8 cellular contexts compared by ENCODE assay signal in the genomic region with DNA sequence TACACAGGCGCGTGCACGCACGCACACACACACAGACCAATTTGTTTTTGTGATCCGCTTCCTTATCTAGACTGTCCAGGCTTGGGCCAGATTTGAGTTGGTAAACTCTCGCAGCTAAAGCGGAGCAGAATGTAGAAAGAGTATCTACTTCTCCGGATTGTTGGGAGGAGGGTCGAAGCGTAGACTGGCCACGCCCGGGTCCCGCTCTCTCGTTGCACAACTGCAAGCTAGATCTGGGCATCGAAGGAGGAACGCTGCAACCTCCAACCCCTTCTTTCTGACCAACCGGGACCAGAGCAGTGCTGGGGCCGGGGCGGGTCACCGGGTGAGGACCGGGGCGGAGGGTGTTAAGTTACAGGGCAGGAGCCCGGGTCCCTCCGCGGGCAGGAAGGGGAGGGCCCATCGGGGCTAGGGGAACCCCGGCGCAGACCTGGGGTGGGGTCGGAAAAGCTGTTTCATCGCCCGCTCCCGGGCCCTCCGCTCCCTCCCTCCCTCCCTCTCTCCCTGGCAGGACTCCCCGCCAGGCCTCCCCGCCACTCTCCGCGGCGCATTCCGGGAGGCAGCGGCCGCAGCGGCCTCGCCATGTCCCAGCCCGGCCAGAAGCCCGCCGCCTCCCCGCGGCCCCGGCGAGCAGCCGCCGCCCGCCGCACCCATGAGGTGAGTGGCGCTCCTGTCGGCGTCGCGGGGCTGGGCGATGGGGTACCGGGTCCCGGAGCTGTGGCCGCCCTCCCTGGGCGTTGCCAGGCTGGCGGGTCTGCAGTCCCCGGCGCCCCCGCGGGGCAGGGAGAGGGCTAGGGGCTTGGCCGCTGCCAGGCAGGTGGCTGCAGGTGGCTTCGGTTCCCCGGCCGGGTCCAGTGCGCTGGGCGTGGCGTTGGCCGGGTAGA. TPM values are rescaled to one million over a fixed set of nuclear protein-coding genes. Genes with fewer than 3 reads are reported as not detected.
A peak's percentile ranks its signal among the peaks of the same experiment; 100 is the strongest.
DNase-seq lines count a peak whose midpoint lies in the region; ATAC-seq and TF ChIP-seq lines count a peak whose summit lies in the region.

A gene with protein sequence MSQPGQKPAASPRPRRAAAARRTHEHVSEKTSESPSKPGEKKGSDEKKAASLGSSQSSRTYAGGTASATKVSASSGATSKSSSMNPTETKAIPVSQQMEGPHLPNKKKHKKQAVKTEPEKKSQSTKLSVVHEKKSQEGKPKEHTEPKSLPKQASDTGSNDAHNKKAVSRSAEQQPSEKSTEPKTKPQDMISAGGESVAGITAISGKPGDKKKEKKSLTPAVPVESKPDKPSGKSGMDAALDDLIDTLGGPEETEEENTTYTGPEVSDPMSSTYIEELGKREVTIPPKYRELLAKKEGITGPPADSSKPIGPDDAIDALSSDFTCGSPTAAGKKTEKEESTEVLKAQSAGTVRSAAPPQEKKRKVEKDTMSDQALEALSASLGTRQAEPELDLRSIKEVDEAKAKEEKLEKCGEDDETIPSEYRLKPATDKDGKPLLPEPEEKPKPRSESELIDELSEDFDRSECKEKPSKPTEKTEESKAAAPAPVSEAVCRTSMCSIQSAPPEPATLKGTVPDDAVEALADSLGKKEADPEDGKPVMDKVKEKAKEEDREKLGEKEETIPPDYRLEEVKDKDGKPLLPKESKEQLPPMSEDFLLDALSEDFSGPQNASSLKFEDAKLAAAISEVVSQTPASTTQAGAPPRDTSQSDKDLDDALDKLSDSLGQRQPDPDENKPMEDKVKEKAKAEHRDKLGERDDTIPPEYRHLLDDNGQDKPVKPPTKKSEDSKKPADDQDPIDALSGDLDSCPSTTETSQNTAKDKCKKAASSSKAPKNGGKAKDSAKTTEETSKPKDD (plus strand): TSS at position 536 of the 884 bp plus-strand sequence. CDS start 47 bp downstream, at position 583.

- ATAC-seq in GM18909 (IDR thresholded peaks at IDR 0.05; ENCODE audit: poor library complexity, unreplicated experiment) (peak; percentile 65), HG03159 (IDR thresholded peaks at IDR 0.05; ENCODE audit: unreplicated experiment) (peak; percentile 54)

- H3K79me2 ChIP-seq in OCI-LY3 (ENCODE audit: low read length), result peaks cover 31% of the 10 kb centered on the region

- peak within 1 kb of the TSS; percentile 86 for H3K4me2 ChIP-seq in OCI-LY3 (ENCODE audit: low read length)

- H3K27ac ChIP-seq in OCI-LY3 (ENCODE audit: low read length), result peak within 1 kb of the TSS; percentile 94
- H3K27ac ChIP-seq in muscle layer of duodenum (ENCODE audit: low read length), result peak within 1 kb of the TSS; percentile 96

- H3K4me1 ChIP-seq in OCI-LY3 (ENCODE audit: low read length) (peaks cover 16% of the 10 kb centered on the region), muscle layer of duodenum (ENCODE audit: control insufficient read depth in 1 of 2, insufficient read depth in 2 of 2, low read length in 2 of 2) (peaks cover 4 to 15% of the 10 kb centered on the region in 2 donors)

- peak; percentile 87 to 89 for DNase-seq in AML-193 (lab: John Stamatoyannopoulos, UW)
- DNase-seq in activated T-cell treated with anti-CD3 and anti-CD28 coated beads for 4 hours, result peak; percentile 70
- peak; percentile 64 for DNase-seq in epithelial cell of proximal tubule (ENCODE audit: low read depth)
- DNase-seq in stimulated activated CD8-positive, alpha-beta memory T cell treated with anti-CD3 and anti-CD28 coated beads, Interleukin-7, amount 100 ng/mL, for 4 hours (ENCODE audit: low read depth in 2 of 2), result peak; percentile 59 to 79

- no peak for TF ChIP-seq CTCF in OCI-LY3 (IDR thresholded peaks at IDR 0.05; ENCODE audit: low read depth, low read length)
- TF ChIP-seq CTCF in epithelial cell of proximal tubule (conservative IDR thresholded peaks at IDR 0.05; ENCODE audit: low read depth, low read length), result no peak

- H3K9me3 ChIP-seq in OCI-LY3 (ENCODE audit: insufficient read depth, low read length) (no peaks in the 10 kb centered on the region), muscle layer of duodenum (ENCODE audit: control insufficient read depth in 1 of 2, low read length in 2 of 2) (no peaks in the 10 kb centered on the region)

- H3K9ac ChIP-seq in OCI-LY3 (ENCODE audit: low read length), result peak within 1 kb of the TSS; percentile 86

- H4K20me1 ChIP-seq in OCI-LY3 (ENCODE audit: insufficient read depth, low read length), result peaks cover 25% of the 10 kb centered on the region

- H3K4me3 ChIP-seq in OCI-LY3 (ENCODE audit: low read length), result peak within 1 kb of the TSS; percentile 89
- peak within 1 kb of the TSS; percentile 82 for H3K4me3 ChIP-seq in epithelial cell of proximal tubule (ENCODE audit: low read depth, low read length)
- H3K4me3 ChIP-seq in muscle layer of duodenum (ENCODE audit: low read depth in 1 of 2, low read length in 2 of 2), result peak within 1 kb of the TSS; percentile 91 to 97

- H3K36me3 ChIP-seq in OCI-LY3 (replicated peaks; ENCODE audit: low read depth, low read length) (no peaks in the 10 kb centered on the region), muscle layer of duodenum (ENCODE audit: control insufficient read depth in 1 of 2, insufficient read depth in 2 of 2, low read length in 2 of 2) (no peaks in the 10 kb centered on the region)

- H2AFZ ChIP-seq in OCI-LY3 (ENCODE audit: low read depth, low read length), result peak within 1 kb of the TSS; percentile 85

- no peaks in the 10 kb centered on the region for H3K27me3 ChIP-seq in OCI-LY3 (ENCODE audit: low read depth, low read length)
- no peaks in the 10 kb centered on the region for H3K27me3 ChIP-seq in muscle layer of duodenum (ENCODE audit: low read depth, low read length)

RNA-seq across cellular contexts. Expression of the gene that starts here (rescaled TPM):
- 108 and 135 TPM in 2 replicates for total RNA-seq in epithelial cell of proximal tubule

Comparison
In these comparisons a context has a peak if more than half of its experiments do, and no peak if none do; other contexts are left out.
1. Peak in every context shown above with its lines: DNase-seq, ATAC-seq, H3K4me3 ChIP-seq and H3K27ac ChIP-seq.